13 cellular contexts compared by ENCODE assay signal in genomic region chr6:116866281-116866871, GRCh38. TPM values are rescaled to one million over a fixed set of nuclear protein-coding genes. Genes with fewer than 3 reads are reported as not detected.
DNase-seq lines count a peak whose midpoint lies in the region; ATAC-seq and TF ChIP-seq lines count a peak whose summit lies in the region.
"Had no signal": no experiment of that assay in that cellular context is flagged by ENCODE, and none has a peak within 500 bp of the region (broad histone marks: within the 10 kb centered on the region; RNA-seq: fewer than 3 reads in every experiment).

No MANE protein-coding gene starts in this region.

- no peaks in the 10 kb centered on the region for H3K36me3 ChIP-seq in transverse colon

- ATAC-seq in GM19438 (IDR thresholded peaks at IDR 0.05; ENCODE audit: low read depth, unreplicated experiment) (peak; percentile 66), HG02981 (IDR thresholded peaks at IDR 0.05; ENCODE audit: unreplicated experiment) (peak; percentile 74), sciatic nerve (no peak)
- ATAC-seq: naive thymus-derived CD4-positive, alpha-beta T cell; stimulated activated naive CD8-positive, alpha-beta T cell treated with anti-CD3 and anti-CD28 coated beads, Interleukin-15, Interleukin-2, amounts not matched to agents 100 U/mL and 50 U/mL, for 24 hours had no signal

- DNase-seq in DMS53 treated with DMSO at 0.1 percent for 48 hours (lab: John Stamatoyannopoulos, UW; ENCODE audit: unreplicated experiment) = peak; percentile 22
- DNase-seq in NB4 (ENCODE audit: low read depth) = peak; percentile 30
- DNase-seq in GM20000 (ENCODE audit: low spot score) = no peak
- DNase-seq in transverse colon = no peak
- DNase-seq in NCI-H2196 (lab: John Stamatoyannopoulos, UW; ENCODE audit: unreplicated experiment) = no peak
- DNase-seq in sciatic nerve (ENCODE audit: low spot score) = no peak
- DNase-seq: KG1; naive thymus-derived CD4-positive, alpha-beta T cell; stimulated activated naive CD8-positive, alpha-beta T cell treated with anti-CD3 and anti-CD28 coated beads, Interleukin-15, Interleukin-2, amounts not matched to agents 100 U/mL and 50 U/mL, for 24 hours had no signal

- in situ Hi-C loops in transverse colon (cut with MboI; ENCODE audit: low pct_ligation_motif_present in 1 of 4, low pct_unique_long_range_greater_than_20kb in 1 of 4, low sequenced_read_pairs in 3 of 4) = no loop called here

- intact Hi-C loops in transverse colon (cut with DNase I; ENCODE audit: low total_unique reads) (no loop called here), sciatic nerve (cut with DNase I) (no loop called here)

- TF ChIP-seq EP300 in transverse colon (IDR thresholded peaks at IDR 0.05; ENCODE audit: low read depth) = no peak

- WGBS in transverse colon (ENCODE audit: low coverage in 1 of 2), 2 donors = 40 to 81% methylated on average over 1 to 3 of the region's 3 CpGs

- peaks cover 3% of the 10 kb centered on the region for H3K27me3 ChIP-seq in transverse colon

- TF ChIP-seq POLR2A in NB4 (IDR thresholded peaks at IDR 0.05; ENCODE audit: extremely low read depth, insufficient read length) (no peak), transverse colon (IDR thresholded peaks at IDR 0.05) (no peak)

- H3K4me3 ChIP-seq in NB4 (ENCODE audit: low read depth, low read length) (no peak overlapping the region), transverse colon (no peak overlapping the region)

- no peak overlapping the region for H3K27ac ChIP-seq in transverse colon
- H3K27ac ChIP-seq: epithelial cell of prostate had no signal

- TF ChIP-seq CTCF in NB4 (IDR thresholded peaks at IDR 0.05; ENCODE audit: low read depth, low read length) = no peak
- no peak for TF ChIP-seq CTCF in GM20000 (IDR thresholded peaks at IDR 0.05; ENCODE audit: extremely low read depth, missing control alignments)
- no peak for TF ChIP-seq CTCF in transverse colon (IDR thresholded peaks at IDR 0.05)

- no peaks in the 10 kb centered on the region for H3K9me3 ChIP-seq in transverse colon

- H3K4me1 ChIP-seq in transverse colon = no peaks in the 10 kb centered on the region

RNA-seq across cellular contexts. Expression of gene RFX6, which starts 10.7 kb away (rescaled TPM):
- 1 to 10 TPM in 2 of 4 donors, under 1 TPM in 1, not detected in 1; 0.48 to 3.8 (median 1.1) TPM for total RNA-seq in transverse colon
- not detected for total RNA-seq in sciatic nerve
- total RNA-seq: naive thymus-derived CD4-positive, alpha-beta T cell; T-helper 1 cell treated with Interleukin-12 subunit alpha and Interleukin-12 subunit beta and Interleukin-4 antibody, amounts not matched to agents 30 ng/mL and 1 ng/mL, for 36 hours had no signal

RNA-seq across cellular contexts. Expression of gene GPRC6A, which starts 37.5 kb away (rescaled TPM):
- not detected for total RNA-seq in transverse colon
- total RNA-seq in sciatic nerve = not detected
- total RNA-seq: naive thymus-derived CD4-positive, alpha-beta T cell; T-helper 1 cell treated with Interleukin-12 subunit alpha and Interleukin-12 subunit beta and Interleukin-4 antibody, amounts not matched to agents 30 ng/mL and 1 ng/mL, for 36 hours had no signal

Comparison
In these comparisons a context has a peak if more than half of its experiments do, and no peak if none do; other contexts are left out.
1. DNase-seq: peak in DMS53 treated with DMSO at 0.1 percent for 48 hours (single experiment) and NB4 (single experiment); none in GM20000 (single experiment), transverse colon (single experiment), NCI-H2196 (single experiment) and sciatic nerve (single experiment).